ENCODE assay signal across 8 cellular contexts in the genomic region with DNA sequence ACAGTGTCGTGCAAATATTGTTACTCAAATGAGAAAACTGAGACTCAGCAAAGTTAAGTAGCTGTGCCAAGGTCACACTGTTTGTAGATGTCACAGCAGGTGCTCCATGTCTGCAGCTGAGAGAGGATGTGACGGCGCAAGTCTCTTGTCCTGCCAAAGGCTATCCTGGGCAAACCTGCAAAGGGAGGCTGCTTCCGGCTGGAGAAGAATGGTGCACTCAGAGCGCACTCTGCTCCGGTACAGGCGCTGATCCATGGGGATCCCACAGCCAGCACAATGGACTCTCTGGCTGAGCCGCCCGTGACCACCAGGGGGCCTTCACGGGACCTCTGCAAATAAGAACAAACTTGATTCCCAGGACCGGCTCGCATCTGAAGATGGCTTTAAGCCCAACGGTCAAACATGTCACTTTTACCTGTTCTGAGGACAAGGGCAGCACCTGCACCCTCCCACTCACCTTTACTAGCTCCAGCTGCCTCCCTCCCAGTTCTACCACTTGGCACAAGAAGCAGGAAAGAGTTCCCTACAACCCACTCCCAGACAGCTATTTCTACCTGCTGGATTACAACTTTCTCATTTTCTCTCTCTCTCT. TPM values are rescaled to one million over a fixed set of nuclear protein-coding genes. Genes with fewer than 3 reads are reported as not detected.
A peak's percentile ranks its signal among the peaks of the same experiment; 100 is the strongest.
DNase-seq lines count a peak whose midpoint lies in the region; ATAC-seq, FAIRE-seq and TF ChIP-seq lines count a peak whose summit lies in the region.

No MANE protein-coding gene starts in this region.

- ATAC-seq in GM18861 (IDR thresholded peaks at IDR 0.05; ENCODE audit: unreplicated experiment) = no peak

- FAIRE-seq in D721Med (lab: Jason Lieb, UNC) (peak; percentile 61), urothelium cell line (lab: Jason Lieb, UNC) (no peak)

- no peak for DNase-seq in D721Med (ENCODE audit: insufficient read length, low spot score)
- DNase-seq in HK-2 (ENCODE audit: unreplicated experiment) = peak; percentile 76
- peak; percentile 85 for DNase-seq in NT2/D1 (ENCODE audit: low read depth, low spot score)
- DNase-seq in activated effector memory CD4-positive, alpha-beta T cell treated with anti-CD3 and anti-CD28 coated beads, Interleukin-2, amount 50 U/mL, for 16 hours = peak; percentile 76
- peak; percentile 60 for DNase-seq in globus pallidus (ENCODE audit: low spot score)
- DNase-seq in ovary = peak; percentile 70 to 86 (median 81)
- peak; percentile 80 for DNase-seq in urothelium cell line (ENCODE audit: low spot score)

- H3K36me3 ChIP-seq in NT2/D1 (ENCODE audit: insufficient read depth, insufficient read length, low read length) = no peaks in the 10 kb centered on the region
- no peaks in the 10 kb centered on the region for H3K36me3 ChIP-seq in ovary

- H3K4me1 ChIP-seq in NT2/D1 (ENCODE audit: insufficient read depth, insufficient read length) (no peaks in the 10 kb centered on the region), ovary (ENCODE audit: insufficient read depth) (peaks cover 3% of the 10 kb centered on the region)

- no peak for TF ChIP-seq EP300 in ovary (IDR thresholded peaks at IDR 0.05)

- TF ChIP-seq CTCF in D721Med (IDR thresholded peaks at IDR 0.05; ENCODE audit: insufficient read depth, missing control alignments) = peak; percentile 97
- TF ChIP-seq CTCF in ovary (IDR thresholded peaks at IDR 0.05) = peak in 2 of 3 donors; percentile 51 to 57

- TF ChIP-seq POLR2A in ovary (IDR thresholded peaks at IDR 0.05) = no peak

- no peak overlapping the region for H3K9ac ChIP-seq in NT2/D1 (ENCODE audit: insufficient read length, low read depth)

- intact Hi-C loops in ovary (cut with DNase I) = no loop called here

- H3K27ac ChIP-seq in ovary = no peak overlapping the region

- H3K9me3 ChIP-seq in NT2/D1 (ENCODE audit: insufficient read depth, low read length) (0 out of 2 replicates have a peak, but pooled peaks cover 4% of the 10 kb centered on the region), ovary (no peaks in the 10 kb centered on the region)

- WGBS in ovary, 3 donors = 2 to 7% (median 3%) methylated on average over 13 of the region's 13 CpGs

- H3K27me3 ChIP-seq in NT2/D1 (ENCODE audit: insufficient read depth, insufficient read length) (no peaks in the 10 kb centered on the region), ovary (no peaks in the 10 kb centered on the region)

- H3K4me3 ChIP-seq in NT2/D1 (ENCODE audit: insufficient read length, low read depth) (no peak overlapping the region), ovary (no peak overlapping the region)

RNA-seq across cellular contexts. Expression of a gene that starts 21.9 kb away (rescaled TPM):
- total RNA-seq in ovary = not detected
- polyA plus RNA-seq in ovary = not detected
